Comparison of ENCODE assay signal across 8 cellular contexts in genomic region chr17:48543854-48544355, GRCh38. TPM values are rescaled to one million over a fixed set of nuclear protein-coding genes. Genes with fewer than 3 reads are reported as not detected.
A peak's percentile ranks its signal among the peaks of the same experiment; 100 is the strongest.
DNase-seq lines count a peak whose midpoint lies in the region; ATAC-seq, FAIRE-seq and TF ChIP-seq lines count a peak whose summit lies in the region.

No MANE protein-coding gene starts in this region.

- H3K4me1 ChIP-seq in heart right ventricle (peaks cover 0 to 45% (median 17%) of the 10 kb centered on the region in 9 donors), small intestine (ENCODE audit: control insufficient read depth in 2 of 2, insufficient read depth in 1 of 2, low read depth in 1 of 2, low read length in 1 of 2) (peaks cover 0 to 3% of the 10 kb centered on the region in 2 donors)

- H3K9me3 ChIP-seq in heart right ventricle: no peaks in the 10 kb centered on the region
- H3K9me3 ChIP-seq in small intestine (ENCODE audit: control insufficient read depth, low read depth): no peaks in the 10 kb centered on the region

- H3K27me3 ChIP-seq in heart right ventricle (peaks cover 9 to 100% (median 95%) of the 10 kb centered on the region in 7 donors), small intestine (ENCODE audit: control insufficient read depth in 2 of 2, insufficient read depth in 2 of 2, low read length in 2 of 2) (no peaks in the 10 kb centered on the region)

- intact Hi-C loops in heart right ventricle (cut with DNase I): loop anchor here in 2 of 10 donors (5.0 kb wide), 1 partner anchor 33 kb away; the partner anchor contains the start of gene HOXB4 (in 2 of the 2)

- 2 to 3% methylated on average over 20 of the region's 20 CpGs for WGBS in heart right ventricle, 2 donors
- 3 to 13% (median 7%) methylated on average over 19 to 20 of the region's 20 CpGs for WGBS in small intestine, 3 donors

- peak overlapping the region; percentile 47 to 67 (median 60) for H3K4me3 ChIP-seq in heart right ventricle
- H3K4me3 ChIP-seq in small intestine (ENCODE audit: low read depth in 1 of 2, low read length in 2 of 2): peak overlapping the region; percentile 59 to 71

- FAIRE-seq in small intestine (lab: Jason Lieb, UNC): no peak

- DNase-seq in activated T-cell treated with anti-CD3 and anti-CD28 coated beads for 48 hours (ENCODE audit: low read depth): peak; percentile 35
- peak; percentile 20 to 21 for DNase-seq in heart right ventricle
- DNase-seq in small intestine: no peak
- no peak for DNase-seq in DMS 273 treated with DMSO at 0.1 percent for 48 hours (lab: John Stamatoyannopoulos, UW)
- no peak for DNase-seq in NOMO-1 (lab: John Stamatoyannopoulos, UW; ENCODE audit: unreplicated experiment in 2 of 2)
- DNase-seq in D341Med (ENCODE audit: low spot score): no peak
- DNase-seq in caudate nucleus (lab: John Stamatoyannopoulos, UW): no peak

- H3K36me3 ChIP-seq in heart right ventricle: no peaks in the 10 kb centered on the region
- H3K36me3 ChIP-seq in small intestine (ENCODE audit: control insufficient read depth in 2 of 2, insufficient read depth in 2 of 2, low read length in 2 of 2): no peaks in the 10 kb centered on the region

- H3K27ac ChIP-seq in heart right ventricle (peak overlapping the region; percentile 44 to 92 (median 86)), small intestine (ENCODE audit: low read depth in 1 of 2, low read length in 1 of 2) (peak overlapping the region; percentile 68 to 94), caudate nucleus (ENCODE audit: low read depth, low read length) (no peak overlapping the region)

- no peak for TF ChIP-seq CTCF in heart right ventricle (IDR thresholded peaks at IDR 0.05)

- ATAC-seq in HG02885 (IDR thresholded peaks at IDR 0.05; ENCODE audit: poor library complexity, unreplicated experiment) (peak; percentile 13), heart right ventricle (peak; percentile 25 to 48 (median 30))

RNA-seq across cellular contexts. Expression of gene HOXB2, which starts 1.0 kb away (rescaled TPM):
- 1 to 10 TPM in 8 of 10 donors, under 1 TPM in 2; 0.47 to 7.9 (median 2.0) TPM for total RNA-seq in heart right ventricle
- polyA plus RNA-seq in heart right ventricle: 1 to 10 TPM; 4.5 to 7.8 TPM
- polyA plus RNA-seq in small intestine: 1 to 10 TPM in 2 of 3 donors, under 1 TPM in 1; 0.89 to 9.5 (median 5.1) TPM

RNA-seq across cellular contexts. Expression of gene HOXB1, which starts 13.1 kb away (rescaled TPM):
- not detected for total RNA-seq in heart right ventricle
- polyA plus RNA-seq in heart right ventricle (not detected), small intestine (not detected)

RNA-seq across cellular contexts. Expression of gene HOXB4, which starts 34.2 kb away (rescaled TPM):
- 1 to 10 TPM in 1 of 10 donors, under 1 TPM in 8, not detected in 1; 0.14 to 1.6 (median 0.29) TPM for total RNA-seq in heart right ventricle
- polyA plus RNA-seq in heart right ventricle: 1 to 10 TPM in 1 of 2 donors, under 1 TPM in 1; 0.90 to 1.4 TPM
- polyA plus RNA-seq in small intestine: 1 to 10 TPM in 1 of 3 donors, under 1 TPM in 1, not detected in 1; 0.27 to 3.1 TPM

RNA-seq across cellular contexts. Expression of gene HOXB3, which starts 46.1 kb away (rescaled TPM):
- 1 to 10 TPM in 5 of 10 donors, under 1 TPM in 5; 0.24 to 3.9 (median 0.97) TPM for total RNA-seq in heart right ventricle
- polyA plus RNA-seq in heart right ventricle: 1 to 10 TPM; 1.3 to 5.9 TPM
- 1 to 10 TPM in 2 of 3 donors, not detected in 1; 1.4 to 5.7 TPM for polyA plus RNA-seq in small intestine

RNA-seq across cellular contexts. Expression of gene HOXB5, which starts 49.7 kb away (rescaled TPM):
- under 1 TPM in 1 of 10 donors, not detected in 9; 0.18 TPM for total RNA-seq in heart right ventricle
- polyA plus RNA-seq in heart right ventricle (under 1 TPM; 0.06 to 0.15 TPM), small intestine (1 to 10 TPM in 1 of 3 donors, not detected in 2; 5.8 TPM)

Comparison
In these comparisons a context has a peak if more than half of its experiments do, and no peak if none do; other contexts are left out.
1. DNase-seq: peak in activated T-cell treated with anti-CD3 and anti-CD28 coated beads for 48 hours (single experiment) and heart right ventricle (2 of 2); none in small intestine (single experiment), DMS 273 treated with DMSO at 0.1 percent for 48 hours (single experiment), NOMO-1 (0 of 2), D341Med (single experiment) and caudate nucleus (0 of 61).